Comparison of ENCODE assay signal across 30 cellular contexts in genomic region chr3:148146241-148146640, GRCh38.
"Had no signal": no experiment of that assay in that cellular context is flagged by ENCODE, and none has a peak within 500 bp of the region (broad histone marks: within the 10 kb centered on the region; RNA-seq: fewer than 3 reads in every experiment).

No MANE protein-coding gene starts in this region.

- H3K4me3 ChIP-seq: ascending aorta, cardiac muscle cell, PC-9 had no signal

- H3K9me3 ChIP-seq: ascending aorta had no signal

- H3K27ac ChIP-seq: ascending aorta, cardiac muscle cell, KMS-11, PC-9, WERI-Rb-1 had no signal

- H3K9me3 Mint-ChIP-seq: activated CD8-positive, alpha-beta T cell treated with anti-CD3 and anti-CD28 coated beads for 36 hours had no signal

- H3K36me3 ChIP-seq: ascending aorta, cardiac muscle cell, WERI-Rb-1 had no signal

- DNase-seq: activated CD4-positive, alpha-beta T cell treated with anti-CD3 and anti-CD28 coated beads for 1 hour; activated CD4-positive, alpha-beta T cell treated with anti-CD3 and anti-CD28 coated beads for 48 hours; activated CD4-positive, alpha-beta T cell treated with anti-CD3 and anti-CD28 coated beads, Interleukin-2, amount 50 U/mL, for 4 hours; activated CD4-positive, CD25-positive, alpha-beta regulatory T cell; activated CD8-positive, alpha-beta T cell treated with anti-CD3 and anti-CD28 coated beads for 36 hours; activated effector memory CD4-positive, alpha-beta T cell treated with anti-CD3 and anti-CD28 coated beads, Interleukin-2, amount 50 U/mL, for 16 hours; activated naive CD4-positive, alpha-beta T cell; activated naive CD4-positive, alpha-beta T cell treated with anti-CD3 and anti-CD28 coated beads, Interleukin-2, amount 50 U/mL, for 16 hours; activated naive CD8-positive, alpha-beta T cell treated with anti-CD3 and anti-CD28 coated beads for 36 hours; activated T-cell treated with anti-CD3 and anti-CD28 coated beads, Interleukin-2, amount 50 U/mL, for 1 hour; activated T-cell treated with anti-CD3 and anti-CD28 coated beads, Interleukin-2, amount 50 U/mL, for 72 hours; amygdala; MM.1S; MV-4-11; NCI-H1092; NCI-H1436; NCI-H1694; NCI-H1930; NCI-H2081 treated with DMSO at 0.1 percent for 48 hours; NCI-H446 treated with DMSO at 0.1 percent for 48 hours; NCI-H526 treated with DMSO at 0.1 percent for 48 hours; PC-9; Right ventricle myocardium superior; T1000; WERI-Rb-1 had no signal

- H3K9ac ChIP-seq: KMS-11 had no signal

- H3K27me3 Mint-ChIP-seq: activated CD8-positive, alpha-beta T cell treated with anti-CD3 and anti-CD28 coated beads for 36 hours; activated naive CD8-positive, alpha-beta T cell treated with anti-CD3 and anti-CD28 coated beads for 36 hours; activated T-helper 17 cell treated with anti-CD3 and anti-CD28 coated beads, Interleukin-2, amount 50 U/mL, for 72 hours; central memory CD8-positive, alpha-beta T cell had no signal

- H3K36me3 Mint-ChIP-seq: activated naive CD8-positive, alpha-beta T cell treated with anti-CD3 and anti-CD28 coated beads for 36 hours had no signal

- H3K4me3 Mint-ChIP-seq: activated CD8-positive, alpha-beta T cell treated with anti-CD3 and anti-CD28 coated beads for 36 hours; activated naive CD8-positive, alpha-beta T cell treated with anti-CD3 and anti-CD28 coated beads for 36 hours; activated T-cell treated with anti-CD3 and anti-CD28 coated beads, Interleukin-2, amount 50 U/mL, for 72 hours; activated T-helper 17 cell treated with anti-CD3 and anti-CD28 coated beads, Interleukin-2, amount 50 U/mL, for 72 hours; central memory CD8-positive, alpha-beta T cell had no signal

- H3K27ac Mint-ChIP-seq: activated CD8-positive, alpha-beta T cell treated with anti-CD3 and anti-CD28 coated beads for 36 hours; activated naive CD8-positive, alpha-beta T cell treated with anti-CD3 and anti-CD28 coated beads for 36 hours; activated T-cell treated with anti-CD3 and anti-CD28 coated beads, Interleukin-2, amount 50 U/mL, for 72 hours; activated T-helper 17 cell treated with anti-CD3 and anti-CD28 coated beads, Interleukin-2, amount 50 U/mL, for 72 hours had no signal

- ATAC-seq: activated CD8-positive, alpha-beta T cell treated with anti-CD3 and anti-CD28 coated beads for 36 hours; activated T-cell treated with anti-CD3 and anti-CD28 coated beads, Interleukin-2, amount 50 U/mL, for 72 hours; activated T-helper 17 cell treated with anti-CD3 and anti-CD28 coated beads, Interleukin-2, amount 50 U/mL, for 72 hours had no signal

- H3K4me1 Mint-ChIP-seq: activated naive CD8-positive, alpha-beta T cell treated with anti-CD3 and anti-CD28 coated beads for 36 hours; activated T-helper 17 cell treated with anti-CD3 and anti-CD28 coated beads, Interleukin-2, amount 50 U/mL, for 72 hours; central memory CD8-positive, alpha-beta T cell had no signal
